ENCODE assay signal across 19 cellular contexts in the genomic region with DNA sequence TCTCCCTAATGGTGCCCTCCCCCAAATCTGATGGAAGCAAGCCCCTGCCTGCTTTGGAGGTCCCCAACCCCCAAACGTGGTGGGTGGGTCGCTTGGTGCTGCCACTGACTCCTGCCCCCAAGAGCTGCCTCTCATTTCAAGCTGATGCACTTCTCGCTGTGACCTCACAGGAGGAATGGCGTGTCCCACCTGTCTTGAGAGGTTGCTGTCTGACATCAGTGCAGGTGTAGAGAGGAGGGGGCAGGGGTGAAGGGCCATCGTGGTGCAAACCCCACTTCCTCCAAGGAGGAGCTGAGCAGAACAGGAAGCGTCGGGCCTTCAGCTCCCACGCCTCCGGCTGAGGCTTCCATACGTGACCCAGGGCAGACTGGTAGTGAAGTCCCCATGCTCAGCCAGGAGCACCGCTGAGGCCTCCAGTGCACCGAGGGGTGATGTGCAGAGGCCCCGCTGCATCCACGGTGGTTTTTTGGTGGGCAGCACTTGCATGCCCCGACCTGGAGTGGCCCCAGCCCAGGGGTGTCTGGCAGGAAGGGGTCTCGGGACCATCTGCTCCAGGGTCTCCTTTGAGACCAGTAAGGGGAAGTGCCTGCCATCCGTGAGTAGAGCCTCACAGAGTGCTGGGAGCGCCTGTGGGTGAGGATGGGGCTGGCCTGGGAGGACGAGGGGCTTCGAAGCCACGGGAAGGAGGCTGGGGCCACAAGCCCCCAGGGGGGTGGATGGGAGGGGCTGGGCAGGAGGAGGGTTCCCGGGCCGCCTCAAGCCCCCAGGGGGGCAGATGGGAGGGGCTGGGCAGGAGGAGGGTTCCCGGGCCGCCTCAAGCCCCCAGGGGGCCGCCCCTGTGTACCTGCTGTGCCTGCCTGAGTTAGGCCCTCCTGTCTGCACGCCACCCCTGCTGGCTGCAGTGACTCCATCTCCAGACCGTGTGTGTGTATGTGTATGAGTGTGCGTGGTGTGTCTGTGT. TPM values are rescaled to one million over a fixed set of nuclear protein-coding genes. Genes with fewer than 3 reads are reported as not detected.
A peak's percentile ranks its signal among the peaks of the same experiment; 100 is the strongest.
DNase-seq lines count a peak whose midpoint lies in the region; ATAC-seq and TF ChIP-seq lines count a peak whose summit lies in the region.
"Had no signal": no experiment of that assay in that cellular context is flagged by ENCODE, and none has a peak within 500 bp of the region (broad histone marks: within the 10 kb centered on the region; RNA-seq: fewer than 3 reads in every experiment).

No MANE protein-coding gene starts in this region.

- 89 to 91% (median 90%) methylated on average over 18 to 29 of the region's 29 CpGs for WGBS in stomach, 5 donors

- H3K9me3 ChIP-seq in stomach = no peaks in the 10 kb centered on the region
- H3K9me3 ChIP-seq: transverse colon had no signal

- intact Hi-C loops in stomach (cut with DNase I; ENCODE audit: low total_unique reads) = no loop called here

- TF ChIP-seq POLR2A in stomach (IDR thresholded peaks at IDR 0.05) = no peak

- TF ChIP-seq EP300 in stomach (IDR thresholded peaks at IDR 0.05) = no peak

- H3K36me3 Mint-ChIP-seq in activated naive CD4-positive, alpha-beta T cell treated with anti-CD3 and anti-CD28 coated beads, Interleukin-2, amount 50 U/mL, for 72 hours = peaks cover 0 to 12% of the 10 kb centered on the region in 2 donors

- H3K27ac ChIP-seq in stomach = no peak overlapping the region
- H3K27ac ChIP-seq: brain microvascular endothelial cell, PC-9, transverse colon had no signal

- H3K36me3 ChIP-seq in stomach = peaks cover 19 to 57% (median 53%) of the 10 kb centered on the region in 4 donors

- peaks cover 0 to 6% (median 3%) of the 10 kb centered on the region in 4 donors for H3K4me1 ChIP-seq in stomach
- H3K4me1 ChIP-seq: transverse colon had no signal

- no peak for ATAC-seq in activated naive CD4-positive, alpha-beta T cell treated with anti-CD3 and anti-CD28 coated beads, Interleukin-2, amount 50 U/mL, for 72 hours
- ATAC-seq in esophagus mucosa = peak; percentile 5
- no peak for ATAC-seq in HG03457 (IDR thresholded peaks at IDR 0.05; ENCODE audit: unreplicated experiment)
- ATAC-seq: left colon, T-cell had no signal

- peak in 1 of 2 donors; percentile 54 for DNase-seq in activated naive CD4-positive, alpha-beta T cell treated with anti-CD3 and anti-CD28 coated beads, Interleukin-2, amount 50 U/mL, for 72 hours (ENCODE audit: low spot score in 2 of 2)
- DNase-seq in activated naive CD4-positive, alpha-beta T cell treated with Interleukin-2 at 50 U/mL for 16 hours = no peak
- peak; percentile 51 to 59 for DNase-seq in Kasumi-1 (lab: John Stamatoyannopoulos, UW)
- DNase-seq in stomach = peak; percentile 22
- DNase-seq in KG1 (lab: John Stamatoyannopoulos, UW) = no peak
- DNase-seq in DMS79 (lab: John Stamatoyannopoulos, UW) = no peak
- DNase-seq: activated CD4-positive, alpha-beta T cell treated with anti-CD3 and anti-CD28 coated beads for 4 hours; activated gamma-delta T cell; brain microvascular endothelial cell; NCI-H1930; NCI-H524 treated with DMSO at 0.1 percent for 48 hours; PC-9; retina; stimulated activated CD8-positive, alpha-beta memory T cell treated with anti-CD3 and anti-CD28 coated beads, Interleukin-4, amount 100 ng/mL, for 48 hours; transverse colon had no signal

- no peak overlapping the region for H3K4me3 ChIP-seq in stomach
- H3K4me3 ChIP-seq: PC-9, transverse colon had no signal

- TF ChIP-seq CTCF in stomach (IDR thresholded peaks at IDR 0.05) = no peak

- peak overlapping the region; percentile 55 to 56 for H3K27ac Mint-ChIP-seq in activated naive CD4-positive, alpha-beta T cell treated with anti-CD3 and anti-CD28 coated beads, Interleukin-2, amount 50 U/mL, for 72 hours

- H3K9me3 Mint-ChIP-seq in activated naive CD4-positive, alpha-beta T cell treated with anti-CD3 and anti-CD28 coated beads, Interleukin-2, amount 50 U/mL, for 72 hours = no peaks in the 10 kb centered on the region
- H3K9me3 Mint-ChIP-seq: T-cell had no signal

- no peaks in the 10 kb centered on the region for H3K27me3 ChIP-seq in stomach
- H3K27me3 ChIP-seq: brain microvascular endothelial cell, transverse colon had no signal

RNA-seq across cellular contexts. Expression of a gene that starts 39.8 kb away (rescaled TPM):
- 10 to 100 TPM; 25.6 to 38.7 TPM for total RNA-seq in activated naive CD4-positive, alpha-beta T cell treated with anti-CD3 and anti-CD28 coated beads, Interleukin-2, amount 50 U/mL, for 72 hours
- total RNA-seq in esophagus mucosa = 19.8 TPM
- total RNA-seq in stomach = 100 to 1,000 TPM in 1 of 5 donors, 10 to 100 TPM in 2, 1 to 10 TPM in 2; 7.6 to 285 (median 21.5) TPM
- 10 to 100 TPM in 1 of 3 donors, 1 to 10 TPM in 2; 7.5 to 10.4 (median 7.8) TPM for polyA plus RNA-seq in stomach

RNA-seq across cellular contexts. Expression of a gene that starts 53.6 kb away (rescaled TPM):
- 10 to 100 TPM; 25.3 to 25.7 TPM for total RNA-seq in activated naive CD4-positive, alpha-beta T cell treated with anti-CD3 and anti-CD28 coated beads, Interleukin-2, amount 50 U/mL, for 72 hours
- 17.7 TPM for total RNA-seq in esophagus mucosa
- 10 to 100 TPM; 33.9 to 51.3 (median 42.3) TPM for total RNA-seq in stomach
- 10 to 100 TPM; 19.2 to 19.6 (median 19.3) TPM for polyA plus RNA-seq in stomach

Comparison
In these comparisons a context has a peak if more than half of its experiments do, and no peak if none do; other contexts are left out.
1. DNase-seq: peak in Kasumi-1 (2 of 2) and stomach (single experiment); none in activated naive CD4-positive, alpha-beta T cell treated with Interleukin-2 at 50 U/mL for 16 hours (single experiment), KG1 (single experiment) and DMS79 (single experiment).